In the genomic region with DNA sequence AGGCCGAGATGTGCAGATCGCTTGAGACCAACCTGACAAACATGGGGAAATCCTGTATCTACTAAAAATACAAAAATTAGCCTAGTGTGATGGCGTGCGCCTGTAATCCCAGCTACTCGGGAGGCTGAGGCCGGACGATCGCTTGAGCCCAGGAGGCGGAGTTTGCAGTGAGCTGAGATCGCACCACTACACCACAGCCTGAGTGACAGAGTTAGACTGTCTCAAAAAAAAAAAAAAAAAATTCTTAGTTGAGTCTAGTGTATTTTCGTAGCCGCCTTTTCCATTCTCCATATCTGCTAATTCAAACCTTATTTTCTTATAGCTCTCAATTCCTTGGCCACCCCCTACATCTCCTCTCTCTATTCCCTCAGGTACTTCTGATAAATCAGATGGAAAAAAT, we compare ENCODE assay signal across 1 cellular context.
TF ChIP-seq lines count a peak whose summit lies in the region.

No MANE protein-coding gene starts in this region.

TF ChIP-seq in WTC11, 78 proteins besides CTCF, POLR2A, EP300 and RAD21 (continued from another document):
- TF ChIP-seq, protein P1, sequence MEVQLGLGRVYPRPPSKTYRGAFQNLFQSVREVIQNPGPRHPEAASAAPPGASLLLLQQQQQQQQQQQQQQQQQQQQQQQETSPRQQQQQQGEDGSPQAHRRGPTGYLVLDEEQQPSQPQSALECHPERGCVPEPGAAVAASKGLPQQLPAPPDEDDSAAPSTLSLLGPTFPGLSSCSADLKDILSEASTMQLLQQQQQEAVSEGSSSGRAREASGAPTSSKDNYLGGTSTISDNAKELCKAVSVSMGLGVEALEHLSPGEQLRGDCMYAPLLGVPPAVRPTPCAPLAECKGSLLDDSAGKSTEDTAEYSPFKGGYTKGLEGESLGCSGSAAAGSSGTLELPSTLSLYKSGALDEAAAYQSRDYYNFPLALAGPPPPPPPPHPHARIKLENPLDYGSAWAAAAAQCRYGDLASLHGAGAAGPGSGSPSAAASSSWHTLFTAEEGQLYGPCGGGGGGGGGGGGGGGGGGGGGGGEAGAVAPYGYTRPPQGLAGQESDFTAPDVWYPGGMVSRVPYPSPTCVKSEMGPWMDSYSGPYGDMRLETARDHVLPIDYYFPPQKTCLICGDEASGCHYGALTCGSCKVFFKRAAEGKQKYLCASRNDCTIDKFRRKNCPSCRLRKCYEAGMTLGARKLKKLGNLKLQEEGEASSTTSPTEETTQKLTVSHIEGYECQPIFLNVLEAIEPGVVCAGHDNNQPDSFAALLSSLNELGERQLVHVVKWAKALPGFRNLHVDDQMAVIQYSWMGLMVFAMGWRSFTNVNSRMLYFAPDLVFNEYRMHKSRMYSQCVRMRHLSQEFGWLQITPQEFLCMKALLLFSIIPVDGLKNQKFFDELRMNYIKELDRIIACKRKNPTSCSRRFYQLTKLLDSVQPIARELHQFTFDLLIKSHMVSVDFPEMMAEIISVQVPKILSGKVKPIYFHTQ (CRISPR knock-in tag; IDR thresholded peaks at IDR 0.05), result no peak
- TF ChIP-seq KAT7 (CRISPR knock-in tag; IDR thresholded peaks at IDR 0.05; ENCODE audit: borderline replicate concordance) (no peak), CREB1 (CRISPR knock-in tag; IDR thresholded peaks at IDR 0.05) (no peak), RORB (CRISPR knock-in tag; IDR thresholded peaks at IDR 0.05) (no peak), ZBTB21 (CRISPR knock-in tag; IDR thresholded peaks at IDR 0.05; ENCODE audit: borderline replicate concordance) (no peak)
- TF ChIP-seq, protein P2, sequence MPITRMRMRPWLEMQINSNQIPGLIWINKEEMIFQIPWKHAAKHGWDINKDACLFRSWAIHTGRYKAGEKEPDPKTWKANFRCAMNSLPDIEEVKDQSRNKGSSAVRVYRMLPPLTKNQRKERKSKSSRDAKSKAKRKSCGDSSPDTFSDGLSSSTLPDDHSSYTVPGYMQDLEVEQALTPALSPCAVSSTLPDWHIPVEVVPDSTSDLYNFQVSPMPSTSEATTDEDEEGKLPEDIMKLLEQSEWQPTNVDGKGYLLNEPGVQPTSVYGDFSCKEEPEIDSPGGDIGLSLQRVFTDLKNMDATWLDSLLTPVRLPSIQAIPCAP (CRISPR knock-in tag; IDR thresholded peaks at IDR 0.05), result no peak
